In genomic region chr1:51568231-51568935, GRCh38 we compare ENCODE assay signal across 13 cellular contexts. TPM values are rescaled to one million over a fixed set of nuclear protein-coding genes. Genes with fewer than 3 reads are reported as not detected.
DNase-seq lines count a peak whose midpoint lies in the region; ATAC-seq, FAIRE-seq and TF ChIP-seq lines count a peak whose summit lies in the region.
"Had no signal": no experiment of that assay in that cellular context is flagged by ENCODE, and none has a peak within 500 bp of the region (broad histone marks: within the 10 kb centered on the region; RNA-seq: fewer than 3 reads in every experiment).

No MANE protein-coding gene starts in this region.

- SMC1A ChIA-PET in GM12878 (lab: Charles Lee; ENCODE audit: uncharacterized antibody, unreplicated experiment), result interaction anchor here (1.3 kb wide), 1 partner anchor 200 kb away, joined by 6 read pairs; no protein-coding TSS in a partner anchor

- RAD21 ChIA-PET in GM12878 (lab: Charles Lee; ENCODE audit: unreplicated experiment), result no interaction called here

- H3F3A ChIP-seq in PC-9 (ENCODE audit: insufficient read depth, low read depth), result peaks cover 60% of the 10 kb centered on the region

- H4K20me1 ChIP-seq in PC-9 (ENCODE audit: insufficient read depth) (no peaks in the 10 kb centered on the region), GM12878 (ENCODE audit: control insufficient read depth, insufficient read depth) (no peaks in the 10 kb centered on the region)

- H3K9me2 ChIP-seq in PC-9 (ENCODE audit: insufficient read depth), result no peaks in the 10 kb centered on the region

- in situ Hi-C loops in GM12878 (cut with MboI), result no loop called here

- no peak for TF ChIP-seq EP300 in GM12878 (IDR thresholded peaks at IDR 0.05; ENCODE audit: borderline replicate concordance in 1 of 2, control insufficient read depth in 1 of 2, low read depth in 2 of 2, low read length in 2 of 2)

- 89% methylated on average over 7 of the region's 7 CpGs for WGBS in GM12878 (ENCODE audit: insufficient coverage, insufficient replicate concordance, low lambda C conversion rate, missing lambda C conversion rate)

- no peak for TF ChIP-seq RAD21 in GM12878 (IDR thresholded peaks at IDR 0.05; ENCODE audit: insufficient read depth, low read depth, low read length)

- BruUV-seq in PC-9 (replicated peaks; lab: Mats Ljungman, UMichigan), result no TSS peak
- BruUV-seq in GM12878 (replicated peaks; lab: Mats Ljungman, UMichigan), result no TSS peak

- H3K9me3 ChIP-seq in left ventricle myocardium inferior (replicated peaks) (no peaks in the 10 kb centered on the region), PC-9 (ENCODE audit: insufficient read depth, low read depth) (no peaks in the 10 kb centered on the region), GM12878 (replicated peaks; ENCODE audit: control insufficient read depth, insufficient read depth, low read length) (no peaks in the 10 kb centered on the region), tibial artery (no peaks in the 10 kb centered on the region)

- no peak for TF ChIP-seq POLR2A in GM12878 (IDR thresholded peaks at IDR 0.05; ENCODE audit: low read depth, low read length)

- POLR2A ChIA-PET in PC-9 (lab: Charles Lee; ENCODE audit: unreplicated experiment), result interaction anchor here (1.7 to 1.8 kb wide), 2 partner anchors 10 kb away, joined by 8 to 17 read pairs; no protein-coding TSS in a partner anchor
- POLR2A ChIA-PET in GM12878 (lab: Charles Lee), result no interaction called here

- CTCF ChIA-PET in PC-9 (lab: Charles Lee) (interaction anchor here (0.6 kb wide), 1 partner anchor 223 kb away, joined by 3 read pairs; no protein-coding TSS in a partner anchor), GM12878 (lab: Yijun Ruan, JAX) (interaction anchor here (5.8 kb wide), 1 partner anchor 200 kb away, joined by 45 read pairs; no protein-coding TSS in a partner anchor)

- H3K4me3 ChIP-seq in left ventricle myocardium inferior, result no peak overlapping the region
- H3K4me3 ChIP-seq in PC-9, result no peak overlapping the region
- no peak overlapping the region for H3K4me3 ChIP-seq in GM12878
- no peak overlapping the region for H3K4me3 ChIP-seq in tibial artery

- no peak for FAIRE-seq in GM12878 (lab: Jason Lieb, UNC)

- intact Hi-C loops in left ventricle myocardium inferior (cut with micrococcal nuclease), result no loop called here
- intact Hi-C loops in cardiac septum (cut with DNase I), result no loop called here
- intact Hi-C loops in PC-9 (cut with micrococcal nuclease; ENCODE audit: unreplicated experiment), result loop anchor here (2.0 to 5.0 kb wide), 5 partner anchors 34 to 309 kb away; partner anchors contain the start of gene NRDC
- intact Hi-C loops in GM12878 (cut with micrococcal nuclease; ENCODE audit: unreplicated experiment), result loop anchor here (2.0 kb wide), 1 partner anchor 34 kb away; no protein-coding TSS in a partner anchor
- intact Hi-C loops in tibial artery (cut with DNase I; ENCODE audit: low total_unique reads), result no loop called here

- H2AFZ ChIP-seq in PC-9 (no peak overlapping the region), GM12878 (ENCODE audit: control insufficient read depth, low read depth, low read length) (no peak overlapping the region; the same call in 1 of the 2 replicates)

- peaks cover 10% of the 10 kb centered on the region for H3K79me2 ChIP-seq in PC-9 (ENCODE audit: low read depth)
- H3K79me2 ChIP-seq in GM12878 (ENCODE audit: control insufficient read depth, insufficient read depth, low read length), result no peaks in the 10 kb centered on the region

- peaks cover 63% of the 10 kb centered on the region for H3K4me1 ChIP-seq in left ventricle myocardium inferior
- H3K4me1 ChIP-seq in PC-9 (replicated peaks; ENCODE audit: insufficient read depth), result peaks cover 91% of the 10 kb centered on the region
- peaks cover 42% of the 10 kb centered on the region for H3K4me1 ChIP-seq in GM12878 (ENCODE audit: control insufficient read depth, insufficient read depth, low read length)
- H3K4me1 ChIP-seq in tibial artery, result peaks cover 0 to 66% (median 40%) of the 10 kb centered on the region in 4 donors

- H3K9ac ChIP-seq in GM12878 (ENCODE audit: control insufficient read depth, insufficient read depth, low read length), result no peak overlapping the region

- no peak for DNase-seq in left ventricle myocardium inferior
- DNase-seq in cardiac septum (ENCODE audit: low spot score), result no peak
- DNase-seq in PC-9, result no peak
- DNase-seq in GM12878 (ENCODE audit: low read depth, low spot score), result no peak
- no peak for DNase-seq in tibial artery
- DNase-seq in germinal center (ENCODE audit: low spot score), result no peak
- DNase-seq in COLO668 (lab: John Stamatoyannopoulos, UW; ENCODE audit: unreplicated experiment), result no peak
- DNase-seq in AG08396 (ENCODE audit: low spot score), result no peak
- DNase-seq: C1 segment of cervical spinal cord; glutamatergic neuron; NCI-H1105 treated with DMSO at 0.1 percent for 48 hours; NCI-H2227 treated with DMSO at 0.1 percent for 48 hours; stimulated activated CD4-positive, alpha-beta T cell treated with anti-CD3 and anti-CD28 coated beads, Interleukin-1b, Interleukin-23, amount 100 ng/mL, for 48 hours had no signal

- H3K4me2 ChIP-seq in PC-9 (peak overlapping the region; percentile 74), GM12878 (ENCODE audit: control insufficient read depth, insufficient read depth) (peak overlapping the region; percentile 92)

- no peaks in the 10 kb centered on the region for H3K36me3 ChIP-seq in left ventricle myocardium inferior
- no peaks in the 10 kb centered on the region for H3K36me3 ChIP-seq in PC-9 (ENCODE audit: low read depth)
- no peaks in the 10 kb centered on the region for H3K36me3 ChIP-seq in GM12878 (ENCODE audit: control insufficient read depth in 2 of 2, insufficient read depth in 2 of 2, low read length in 1 of 2)
- H3K36me3 ChIP-seq in tibial artery, result no peaks in the 10 kb centered on the region

- H3K27ac ChIP-seq in left ventricle myocardium inferior (replicated peaks), result peak overlapping the region; percentile 18
- H3K27ac ChIP-seq in PC-9, result peak overlapping the region; percentile 97
- peak overlapping the region; percentile 74 for H3K27ac ChIP-seq in GM12878 (ENCODE audit: control insufficient read depth, insufficient read depth)
- peak overlapping the region; percentile 35 to 59 for H3K27ac ChIP-seq in tibial artery

- no peak for ATAC-seq in GM12878

- H3K27me3 ChIP-seq in left ventricle myocardium inferior (ENCODE audit: low read depth) (no peaks in the 10 kb centered on the region), PC-9 (ENCODE audit: insufficient read depth, low read depth) (no peaks in the 10 kb centered on the region), GM12878 (replicated peaks in 1 of 2; ENCODE audit: control insufficient read depth in 2 of 2, insufficient read depth in 2 of 2, low read length in 1 of 2) (no peaks in the 10 kb centered on the region), tibial artery (no peaks in the 10 kb centered on the region)

- TF ChIP-seq CTCF in left ventricle myocardium inferior (IDR thresholded peaks at IDR 0.05; ENCODE audit: borderline replicate concordance) (no peak), PC-9 (conservative IDR thresholded peaks at IDR 0.05) (no peak), GM12878 (IDR thresholded peaks at IDR 0.05 in 2 of 3, conservative IDR thresholded peaks at IDR 0.05 in 1 of 3; ENCODE audit: control insufficient read depth in 2 of 3, extremely low read depth in 1 of 3, insufficient read depth in 1 of 3, low read depth in 3 of 3, low read length in 3 of 3) (no peak), tibial artery (IDR thresholded peaks at IDR 0.05) (no peak)

TF ChIP-seq in GM12878, 131 proteins besides CTCF, POLR2A, EP300 and RAD21 (continues in another document):
- TF ChIP-seq BHLHE40 (IDR thresholded peaks at IDR 0.05; ENCODE audit: borderline replicate concordance in 1 of 2, low read depth in 2 of 2, low read length in 1 of 2), result no peak

RNA-seq across cellular contexts. Expression of gene OSBPL9, which starts 48.5 kb away (rescaled TPM):
- total RNA-seq in left ventricle myocardium inferior (55.8 TPM), cardiac septum (48.7 TPM), PC-9 (2021) (149 and 188 TPM in 2 replicates), GM12878 (2014; rRNA removed) (128 and 139 TPM in 2 replicates), GM12878 (2014; rRNA removed; fragmentation: Illumina TruSeq; extraction: Trizol) (150 and 151 TPM in 2 replicates), GM12878 (2021) (102 TPM in 2 replicates)
- total RNA-seq in GM12878 (2013; cell fraction: nucleolus; rRNA removed), result 205 and 209 TPM in 2 replicates
- 67.4 TPM for polyA plus RNA-seq in GM12878 (2011; ENCODE audit: low read depth)
- polyA plus RNA-seq in GM12878 (2011; rRNA removed) (114 and 129 TPM in 2 replicates), GM12878 (2014; fragmentation: Illumina TruSeq; extraction: Trizol) (156 and 202 TPM in 2 replicates), GM12878 (2014; fragmentation: Nextera tagmentation; extraction: Ambion mirVana) (10 to 100 TPM; 25.9 to 41.9 TPM), GM12878 (2014; rRNA removed) (89.1 and 103 TPM in 2 replicates), GM12878 (2016; fragmentation: Nextera tagmentation; extraction: Ambion mirVana) (100 to 1,000 TPM in 1 of 2 experiments, 10 to 100 TPM in 1; 98.7 to 112 TPM)
- polyA plus RNA-seq in GM12878 (2011; cell fraction: cytosol; rRNA removed), result 84.6 and 110 TPM in 2 replicates
- 81.8 and 103 TPM in 2 replicates for polyA plus RNA-seq in GM12878 (2011; cell fraction: nucleus; rRNA removed)
- 68.8 and 80.0 TPM in 2 replicates for polyA plus RNA-seq in GM12878 (2012)
- 153 and 174 TPM in 2 replicates for polyA minus RNA-seq in GM12878 (2011; rRNA and poly(A)+ RNA removed)
- 37.0 and 63.4 TPM in 2 replicates for polyA minus RNA-seq in GM12878 (2011; cell fraction: cytosol; rRNA and poly(A)+ RNA removed)
- polyA minus RNA-seq in GM12878 (2011; cell fraction: nucleus; rRNA and poly(A)+ RNA removed), result 92.8 and 131 TPM in 2 replicates

RNA-seq across cellular contexts. Expression of gene EPS15, which starts 49.3 kb away (rescaled TPM):
- 64.5 TPM for total RNA-seq in left ventricle myocardium inferior
- 46.6 TPM for total RNA-seq in cardiac septum
- 60.1 and 61.0 TPM in 2 replicates for total RNA-seq in PC-9 (2021)
- total RNA-seq in GM12878 (2013; cell fraction: nucleolus; rRNA removed), result 323 and 356 TPM in 2 replicates
- 53.4 and 65.1 TPM in 2 replicates for total RNA-seq in GM12878 (2014; rRNA removed)
- total RNA-seq in GM12878 (2014; rRNA removed; fragmentation: Illumina TruSeq; extraction: Trizol), result 71.6 and 75.1 TPM in 2 replicates
- 87.8 and 88.2 TPM in 2 replicates for total RNA-seq in GM12878 (2021)
- polyA plus RNA-seq in GM12878 (2011; ENCODE audit: low read depth), result 19.0 TPM
- 61.9 and 86.3 TPM in 2 replicates for polyA plus RNA-seq in GM12878 (2011; rRNA removed)
- 23.5 and 33.2 TPM in 2 replicates for polyA plus RNA-seq in GM12878 (2011; cell fraction: cytosol; rRNA removed)
- polyA plus RNA-seq in GM12878 (2011; cell fraction: nucleus; rRNA removed), result 33.4 and 34.4 TPM in 2 replicates
- 27.6 and 33.8 TPM in 2 replicates for polyA plus RNA-seq in GM12878 (2012)
- polyA plus RNA-seq in GM12878 (2014; fragmentation: Illumina TruSeq; extraction: Trizol), result 60.6 and 80.7 TPM in 2 replicates
- polyA plus RNA-seq in GM12878 (2014; fragmentation: Nextera tagmentation; extraction: Ambion mirVana), result 10 to 100 TPM; 24.7 to 49.5 TPM
- 37.6 and 43.3 TPM in 2 replicates for polyA plus RNA-seq in GM12878 (2014; rRNA removed)
- polyA plus RNA-seq in GM12878 (2016; fragmentation: Nextera tagmentation; extraction: Ambion mirVana), result 10 to 100 TPM; 55.5 to 57.1 TPM
- 79.6 and 113 TPM in 2 replicates for polyA minus RNA-seq in GM12878 (2011; rRNA and poly(A)+ RNA removed)
- polyA minus RNA-seq in GM12878 (2011; cell fraction: cytosol; rRNA and poly(A)+ RNA removed), result 37.7 and 45.4 TPM in 2 replicates
- polyA minus RNA-seq in GM12878 (2011; cell fraction: nucleus; rRNA and poly(A)+ RNA removed), result 29.9 and 40.9 TPM in 2 replicates

Comparison
In these comparisons a context has a peak if more than half of its experiments do, and no peak if none do; other contexts are left out.
1. H3K27ac ChIP-seq: peak in every context shown above with its lines; median percentile 97 in PC-9; 74 in GM12878; 47 in tibial artery; 18 in left ventricle myocardium inferior.
2. intact Hi-C loops: an anchor here in PC-9 (2.0 to 5.0 kb wide) and GM12878 (2.0 kb wide); none called in left ventricle myocardium inferior, cardiac septum and tibial artery.